ENCODE assay signal across 8 cellular contexts in genomic region chr3:121995190-121996137, GRCh38. TPM values are rescaled to one million over a fixed set of nuclear protein-coding genes. Genes with fewer than 3 reads are reported as not detected.
DNase-seq lines count a peak whose midpoint lies in the region; ATAC-seq and TF ChIP-seq lines count a peak whose summit lies in the region.

No MANE protein-coding gene starts in this region.

- no peaks in the 10 kb centered on the region for H3K36me3 Mint-ChIP-seq in activated CD4-positive, alpha-beta T cell treated with anti-CD3 and anti-CD28 coated beads for 36 hours (ENCODE audit: low read depth)
- no peaks in the 10 kb centered on the region for H3K36me3 Mint-ChIP-seq in activated CD8-positive, alpha-beta T cell treated with anti-CD3 and anti-CD28 coated beads for 36 hours (ENCODE audit: low read depth)

- H3K4me1 ChIP-seq in uterus, result no peaks in the 10 kb centered on the region

- H3K27ac ChIP-seq in uterus, result no peak overlapping the region

- no peaks in the 10 kb centered on the region for H3K27me3 Mint-ChIP-seq in activated CD4-positive, alpha-beta T cell treated with anti-CD3 and anti-CD28 coated beads for 36 hours
- H3K27me3 Mint-ChIP-seq in activated CD8-positive, alpha-beta T cell treated with anti-CD3 and anti-CD28 coated beads for 36 hours, result peaks cover 4% of the 10 kb centered on the region

- H3K4me3 Mint-ChIP-seq in activated CD4-positive, alpha-beta T cell treated with anti-CD3 and anti-CD28 coated beads for 36 hours, result no peak overlapping the region
- no peak overlapping the region for H3K4me3 Mint-ChIP-seq in activated CD8-positive, alpha-beta T cell treated with anti-CD3 and anti-CD28 coated beads for 36 hours

- peak; percentile 38 for TF ChIP-seq CTCF in activated CD8-positive, alpha-beta T cell treated with anti-CD3 and anti-CD28 coated beads for 36 hours (IDR thresholded peaks at IDR 0.05)
- no peak for TF ChIP-seq CTCF in uterus (IDR thresholded peaks at IDR 0.05)

- CTCF ChIA-PET in activated CD4-positive, alpha-beta T cell treated with anti-CD3 and anti-CD28 coated beads for 36 hours (lab: Charles Lee), result interaction anchor here (0.6 to 1.3 kb wide), 6 partner anchors 15 to 448 kb away, joined by 3 to 5 read pairs (median 3); no protein-coding TSS in a partner anchor
- CTCF ChIA-PET in activated CD8-positive, alpha-beta T cell treated with anti-CD3 and anti-CD28 coated beads for 36 hours (lab: Charles Lee), result interaction anchor here (0.8 to 1.1 kb wide), 3 partner anchors 17 to 366 kb away, joined by 3 to 4 read pairs (median 4); no protein-coding TSS in a partner anchor

- no peak overlapping the region for H3K4me3 ChIP-seq in uterus

- intact Hi-C loops in activated CD4-positive, alpha-beta T cell treated with anti-CD3 and anti-CD28 coated beads for 36 hours (cut with DNase I, micrococcal nuclease), result loop anchor here (5.0 kb wide), 2 partner anchors 97 to 448 kb away; partner anchors contain the start of gene POLQ (in 2 of the 2)
- intact Hi-C loops in activated CD8-positive, alpha-beta T cell treated with anti-CD3 and anti-CD28 coated beads for 36 hours (cut with micrococcal nuclease), result no loop called here
- intact Hi-C loops in uterus (cut with DNase I; ENCODE audit: low total_unique reads), result no loop called here

- H3K36me3 ChIP-seq in uterus, result no peaks in the 10 kb centered on the region

- DNase-seq in activated CD4-positive, alpha-beta T cell treated with anti-CD3 and anti-CD28 coated beads for 36 hours, result peak; percentile 59
- DNase-seq in activated CD4-positive, alpha-beta T cell treated with anti-CD3 and anti-CD28 coated beads for 1 hour, result no peak
- DNase-seq in HCEC 1CT (peak; percentile 56), NCI-H2171 (lab: John Stamatoyannopoulos, UW) (peak; percentile 5), glomerular visceral epithelial cell (ENCODE audit: extremely low spot score) (peak; percentile 69), pons (ENCODE audit: low spot score) (peak; percentile 80), uterus (no peak)
- peak; percentile 44 for DNase-seq in activated CD8-positive, alpha-beta T cell treated with anti-CD3 and anti-CD28 coated beads for 36 hours

- H3K27ac Mint-ChIP-seq in activated CD4-positive, alpha-beta T cell treated with anti-CD3 and anti-CD28 coated beads for 36 hours, result no peak overlapping the region
- no peak overlapping the region for H3K27ac Mint-ChIP-seq in activated CD8-positive, alpha-beta T cell treated with anti-CD3 and anti-CD28 coated beads for 36 hours

- H3K27me3 ChIP-seq in uterus, result no peaks in the 10 kb centered on the region

- no peak for TF ChIP-seq POLR2A in uterus (IDR thresholded peaks at IDR 0.05)

- H3K4me1 Mint-ChIP-seq in activated CD4-positive, alpha-beta T cell treated with anti-CD3 and anti-CD28 coated beads for 36 hours, result peaks cover 26% of the 10 kb centered on the region
- H3K4me1 Mint-ChIP-seq in activated CD8-positive, alpha-beta T cell treated with anti-CD3 and anti-CD28 coated beads for 36 hours (ENCODE audit: low read depth), result peaks cover 19% of the 10 kb centered on the region

- H3K9me3 Mint-ChIP-seq in activated CD4-positive, alpha-beta T cell treated with anti-CD3 and anti-CD28 coated beads for 36 hours (ENCODE audit: low read depth), result no peaks in the 10 kb centered on the region
- H3K9me3 Mint-ChIP-seq in activated CD8-positive, alpha-beta T cell treated with anti-CD3 and anti-CD28 coated beads for 36 hours, result no peaks in the 10 kb centered on the region

- ATAC-seq in activated CD4-positive, alpha-beta T cell treated with anti-CD3 and anti-CD28 coated beads for 36 hours, result peak; percentile 75
- ATAC-seq in activated CD8-positive, alpha-beta T cell treated with anti-CD3 and anti-CD28 coated beads for 36 hours, result peak; percentile 66

- POLR2A ChIA-PET in activated CD4-positive, alpha-beta T cell treated with anti-CD3 and anti-CD28 coated beads for 36 hours (lab: Charles Lee), result no interaction called here
- POLR2A ChIA-PET in activated CD8-positive, alpha-beta T cell treated with anti-CD3 and anti-CD28 coated beads for 36 hours (lab: Charles Lee), result no interaction called here

- H3K9me3 ChIP-seq in uterus, result no peaks in the 10 kb centered on the region

RNA-seq across cellular contexts. Expression of gene ILDR1, which starts 26.6 kb away (rescaled TPM):
- total RNA-seq in activated CD4-positive, alpha-beta T cell treated with anti-CD3 and anti-CD28 coated beads for 36 hours, result under 1 TPM; 0.09 to 0.11 TPM
- total RNA-seq in activated CD8-positive, alpha-beta T cell treated with anti-CD3 and anti-CD28 coated beads for 36 hours, result not detected
- total RNA-seq in uterus, result 1 to 10 TPM in 1 of 4 donors, not detected in 3; 1.9 TPM

RNA-seq across cellular contexts. Expression of gene CD86, which starts 59.7 kb away (rescaled TPM):
- under 1 TPM; 0.09 to 0.25 TPM for total RNA-seq in activated CD4-positive, alpha-beta T cell treated with anti-CD3 and anti-CD28 coated beads for 36 hours
- total RNA-seq in activated CD8-positive, alpha-beta T cell treated with anti-CD3 and anti-CD28 coated beads for 36 hours, result under 1 TPM; 0.43 to 0.52 TPM
- total RNA-seq in uterus, result 1 to 10 TPM in 3 of 4 donors, under 1 TPM in 1; 0.29 to 4.3 (median 3.0) TPM

Comparison
In these comparisons a context has a peak if more than half of its experiments do, and no peak if none do; other contexts are left out.
1. DNase-seq: peak in activated CD4-positive, alpha-beta T cell treated with anti-CD3 and anti-CD28 coated beads for 36 hours (single experiment), HCEC 1CT (single experiment), NCI-H2171 (single experiment), activated CD8-positive, alpha-beta T cell treated with anti-CD3 and anti-CD28 coated beads for 36 hours (single experiment), glomerular visceral epithelial cell (single experiment) and pons (single experiment); none in activated CD4-positive, alpha-beta T cell treated with anti-CD3 and anti-CD28 coated beads for 1 hour (single experiment) and uterus (0 of 2).
2. intact Hi-C loops: an anchor here in activated CD4-positive, alpha-beta T cell treated with anti-CD3 and anti-CD28 coated beads for 36 hours (5.0 kb wide); none called in activated CD8-positive, alpha-beta T cell treated with anti-CD3 and anti-CD28 coated beads for 36 hours and uterus.